ENCODE assay signal across 8 cellular contexts in genomic region chr6:151493495-151494234, GRCh38. TPM values are rescaled to one million over a fixed set of nuclear protein-coding genes. Genes with fewer than 3 reads are reported as not detected.
DNase-seq lines count a peak whose midpoint lies in the region; ATAC-seq lines count a peak whose summit lies in the region.

A gene with protein sequence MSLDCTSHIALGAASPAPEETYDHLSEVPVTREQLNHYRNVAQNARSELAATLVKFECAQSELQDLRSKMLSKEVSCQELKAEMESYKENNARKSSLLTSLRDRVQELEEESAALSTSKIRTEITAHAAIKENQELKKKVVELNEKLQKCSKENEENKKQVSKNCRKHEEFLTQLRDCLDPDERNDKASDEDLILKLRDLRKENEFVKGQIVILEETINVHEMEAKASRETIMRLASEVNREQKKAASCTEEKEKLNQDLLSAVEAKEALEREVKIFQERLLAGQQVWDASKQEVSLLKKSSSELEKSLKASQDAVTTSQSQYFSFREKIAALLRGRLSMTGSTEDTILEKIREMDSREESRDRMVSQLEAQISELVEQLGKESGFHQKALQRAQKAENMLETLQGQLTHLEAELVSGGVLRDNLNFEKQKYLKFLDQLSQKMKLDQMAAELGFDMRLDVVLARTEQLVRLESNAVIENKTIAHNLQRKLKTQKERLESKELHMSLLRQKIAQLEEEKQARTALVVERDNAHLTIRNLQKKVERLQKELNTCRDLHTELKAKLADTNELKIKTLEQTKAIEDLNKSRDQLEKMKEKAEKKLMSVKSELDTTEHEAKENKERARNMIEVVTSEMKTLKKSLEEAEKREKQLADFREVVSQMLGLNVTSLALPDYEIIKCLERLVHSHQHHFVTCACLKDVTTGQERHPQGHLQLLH (plus strand): TSS chr6:151494017. CDS start chr6:151494129, 112 bp downstream.

- ATAC-seq in stimulated activated naive CD8-positive, alpha-beta T cell treated with anti-CD3 and anti-CD28 coated beads, Interleukin-15, Interleukin-2, amounts not matched to agents 100 U/mL and 50 U/mL, for 24 hours: peak; percentile 32
- ATAC-seq in GM18520 (IDR thresholded peaks at IDR 0.05; ENCODE audit: unreplicated experiment): no peak

- peak; percentile 66 for DNase-seq in activated CD4-positive, alpha-beta T cell treated with anti-CD3 and anti-CD28 coated beads, Interleukin-2, amount 10 ng/mL, durations not matched to agents 24 days and 14 days
- no peak for DNase-seq in activated CD4-positive, alpha-beta T cell treated with anti-CD3 and anti-CD28 coated beads for 4 hours
- DNase-seq in NT2/D1 (ENCODE audit: low read depth, low spot score) (no peak), left kidney (ENCODE audit: low read depth, low spot score) (peak; percentile 83), GM19240 (ENCODE audit: insufficient read length, low spot score) (no peak)
- DNase-seq in stimulated activated naive CD8-positive, alpha-beta T cell treated with anti-CD3 and anti-CD28 coated beads, Interleukin-15, Interleukin-2, amounts not matched to agents 100 U/mL and 50 U/mL, for 24 hours: peak; percentile 19

- no peaks in the 10 kb centered on the region for H3K9me3 Mint-ChIP-seq in activated CD4-positive, alpha-beta T cell treated with anti-CD3 and anti-CD28 coated beads, Interleukin-2, amount 10 ng/mL, durations not matched to agents 24 days and 14 days
- H3K9me3 Mint-ChIP-seq in dendritic cell treated with granulocyte-macrophage colony-stimulating factor and Interleukin-4, amounts not matched to agents 40 ng/mL and 50 ng/mL, for 4 days: no peaks in the 10 kb centered on the region

- H3K27me3 Mint-ChIP-seq in activated CD4-positive, alpha-beta T cell treated with anti-CD3 and anti-CD28 coated beads, Interleukin-2, amount 10 ng/mL, durations not matched to agents 24 days and 14 days: peaks cover 56% of the 10 kb centered on the region
- peaks cover 1% of the 10 kb centered on the region for H3K27me3 Mint-ChIP-seq in dendritic cell treated with granulocyte-macrophage colony-stimulating factor and Interleukin-4, amounts not matched to agents 40 ng/mL and 50 ng/mL, for 4 days

- H3K4me3 Mint-ChIP-seq in activated CD4-positive, alpha-beta T cell treated with anti-CD3 and anti-CD28 coated beads, Interleukin-2, amount 10 ng/mL, durations not matched to agents 24 days and 14 days: peak within 1 kb of the TSS; percentile 82
- H3K4me3 Mint-ChIP-seq in dendritic cell treated with granulocyte-macrophage colony-stimulating factor and Interleukin-4, amounts not matched to agents 40 ng/mL and 50 ng/mL, for 4 days: peak within 1 kb of the TSS; percentile 94

- H3K4me1 Mint-ChIP-seq in activated CD4-positive, alpha-beta T cell treated with anti-CD3 and anti-CD28 coated beads, Interleukin-2, amount 10 ng/mL, durations not matched to agents 24 days and 14 days: peaks cover 15% of the 10 kb centered on the region
- peaks cover 26% of the 10 kb centered on the region for H3K4me1 Mint-ChIP-seq in dendritic cell treated with granulocyte-macrophage colony-stimulating factor and Interleukin-4, amounts not matched to agents 40 ng/mL and 50 ng/mL, for 4 days (ENCODE audit: low read depth)

- no peaks in the 10 kb centered on the region for H3K9me3 ChIP-seq in NT2/D1 (ENCODE audit: insufficient read depth, low read length)

- peak within 1 kb of the TSS; percentile 72 for H3K9ac ChIP-seq in NT2/D1 (ENCODE audit: insufficient read length, low read depth)

- peak within 1 kb of the TSS; percentile 59 for H3K4me3 ChIP-seq in NT2/D1 (ENCODE audit: insufficient read length, low read depth)

- no peaks in the 10 kb centered on the region for H3K4me1 ChIP-seq in NT2/D1 (ENCODE audit: insufficient read depth, insufficient read length)

- intact Hi-C loops in activated CD4-positive, alpha-beta T cell treated with anti-CD3 and anti-CD28 coated beads, Interleukin-2, amount 10 ng/mL, durations not matched to agents 24 days and 14 days (cut with micrococcal nuclease): loop anchor here (10.0 kb wide), 1 partner anchor 211 kb away; no protein-coding TSS in a partner anchor
- intact Hi-C loops in dendritic cell treated with granulocyte-macrophage colony-stimulating factor and Interleukin-4, amounts not matched to agents 40 ng/mL and 50 ng/mL, for 4 days (cut with micrococcal nuclease): no loop called here

- no peak within 1 kb of the TSS for H3K27ac Mint-ChIP-seq in activated CD4-positive, alpha-beta T cell treated with anti-CD3 and anti-CD28 coated beads, Interleukin-2, amount 10 ng/mL, durations not matched to agents 24 days and 14 days
- peak within 1 kb of the TSS; percentile 92 for H3K27ac Mint-ChIP-seq in dendritic cell treated with granulocyte-macrophage colony-stimulating factor and Interleukin-4, amounts not matched to agents 40 ng/mL and 50 ng/mL, for 4 days

- H3K36me3 Mint-ChIP-seq in activated CD4-positive, alpha-beta T cell treated with anti-CD3 and anti-CD28 coated beads, Interleukin-2, amount 10 ng/mL, durations not matched to agents 24 days and 14 days (ENCODE audit: low read depth): no peaks in the 10 kb centered on the region
- H3K36me3 Mint-ChIP-seq in dendritic cell treated with granulocyte-macrophage colony-stimulating factor and Interleukin-4, amounts not matched to agents 40 ng/mL and 50 ng/mL, for 4 days (ENCODE audit: low read depth): peaks cover 22% of the 10 kb centered on the region

- peaks cover 30% of the 10 kb centered on the region for H3K27me3 ChIP-seq in NT2/D1 (ENCODE audit: insufficient read depth, insufficient read length)

- no peaks in the 10 kb centered on the region for H3K36me3 ChIP-seq in NT2/D1 (ENCODE audit: insufficient read depth, insufficient read length, low read length)

RNA-seq across cellular contexts. Expression of the gene that starts here (rescaled TPM):
- not detected in 2 replicates for total RNA-seq in activated CD4-positive, alpha-beta T cell treated with anti-CD3 and anti-CD28 coated beads, Interleukin-2, amount 10 ng/mL, durations not matched to agents 24 days and 14 days

Comparison
In these comparisons a context has a peak if more than half of its experiments do, and no peak if none do; other contexts are left out.
1. Peak in DNase-seq in activated CD4-positive, alpha-beta T cell treated with anti-CD3 and anti-CD28 coated beads, Interleukin-2, amount 10 ng/mL, durations not matched to agents 24 days and 14 days; RNA of the gene not detected or under 1 TPM.
2. DNase-seq: peak in left kidney (single experiment) and stimulated activated naive CD8-positive, alpha-beta T cell treated with anti-CD3 and anti-CD28 coated beads, Interleukin-15, Interleukin-2, amounts not matched to agents 100 U/mL and 50 U/mL, for 24 hours (single experiment); none in activated CD4-positive, alpha-beta T cell treated with anti-CD3 and anti-CD28 coated beads for 4 hours (0 of 2), NT2/D1 (single experiment) and GM19240 (single experiment).